Comparison of ENCODE assay signal across 12 cellular contexts in the genomic region with DNA sequence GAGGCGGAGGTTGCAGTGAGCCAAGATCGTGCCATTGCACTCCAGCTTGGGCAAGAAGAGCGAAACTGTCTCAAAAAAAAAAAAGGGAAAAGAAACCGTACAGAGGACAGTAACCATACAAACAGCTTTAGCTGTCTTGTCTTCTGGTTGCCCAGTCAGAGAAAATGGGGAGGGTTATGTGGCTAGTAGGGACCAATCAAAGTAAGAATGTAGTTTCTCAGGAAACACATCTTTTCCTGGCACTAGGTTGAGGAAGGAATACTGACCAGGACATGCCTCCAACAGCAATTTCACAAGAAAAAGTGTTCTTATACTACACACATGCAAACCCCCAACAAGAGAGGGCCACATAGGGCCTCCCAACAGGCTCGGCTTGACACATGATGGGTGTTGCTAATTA. TPM values are rescaled to one million over a fixed set of nuclear protein-coding genes. Genes with fewer than 3 reads are reported as not detected.
DNase-seq lines count a peak whose midpoint lies in the region; ATAC-seq, FAIRE-seq and TF ChIP-seq lines count a peak whose summit lies in the region.
"Had no signal": no experiment of that assay in that cellular context is flagged by ENCODE, and none has a peak within 500 bp of the region (broad histone marks: within the 10 kb centered on the region; RNA-seq: fewer than 3 reads in every experiment).

No MANE protein-coding gene starts in this region.

- no TSS peak for BruUV-seq in K562 (replicated peaks; lab: Mats Ljungman, UMichigan)

- H3K27ac ChIP-seq in K562 (ENCODE audit: extremely low read depth, low read depth, low read length), result 0 out of 3 replicates have a peak overlapping the region, but pooled peaks have one; percentile 21
- no peak overlapping the region for H3K27ac ChIP-seq in vagina
- no peak overlapping the region for H3K27ac ChIP-seq in gastrocnemius medialis
- H3K27ac ChIP-seq: SK-N-MC had no signal

- peaks cover 33% of the 10 kb centered on the region for H3K79me2 ChIP-seq in K562 (ENCODE audit: control insufficient read depth, insufficient read depth, low read length)

- H3K9me3 ChIP-seq in NT2/D1 (ENCODE audit: insufficient read depth, low read length), result no peaks in the 10 kb centered on the region
- H3K9me3 ChIP-seq in K562 (replicated peaks; ENCODE audit: control insufficient read depth, insufficient read depth, low read depth, low read length), result no peaks in the 10 kb centered on the region
- no peaks in the 10 kb centered on the region for H3K9me3 ChIP-seq in vagina
- H3K9me3 ChIP-seq in gastrocnemius medialis, result no peaks in the 10 kb centered on the region
- H3K9me3 ChIP-seq: neutrophil had no signal

- H2AFZ ChIP-seq in K562 (ENCODE audit: low read depth, low read length), result no peak overlapping the region

- ATAC-seq in activated CD8-positive, alpha-beta memory T cell treated with anti-CD3 and anti-CD28 coated beads, Interleukin-2, amount 10 ng/mL, durations not matched to agents 7 days and 5 days, result no peak
- no peak for ATAC-seq in K562
- no peak for ATAC-seq in gastrocnemius medialis

- TF ChIP-seq CTCF in K562 (IDR thresholded peaks at IDR 0.05 in 2 of 3, conservative IDR thresholded peaks at IDR 0.05 in 1 of 3; ENCODE audit: insufficient read depth in 2 of 3, low read depth in 1 of 3, low read length in 3 of 3), result no peak
- no peak for TF ChIP-seq CTCF in vagina (IDR thresholded peaks at IDR 0.05)
- TF ChIP-seq CTCF in gastrocnemius medialis (IDR thresholded peaks at IDR 0.05 in 4 of 5, conservative IDR thresholded peaks at IDR 0.05 in 1 of 5), result no peak

- peak overlapping the region; percentile 67 for H3K27ac Mint-ChIP-seq in activated CD8-positive, alpha-beta memory T cell treated with anti-CD3 and anti-CD28 coated beads, Interleukin-2, amount 10 ng/mL, durations not matched to agents 7 days and 5 days

- no peak for DNase-seq in activated CD8-positive, alpha-beta memory T cell treated with anti-CD3 and anti-CD28 coated beads, Interleukin-2, amount 10 ng/mL, durations not matched to agents 7 days and 5 days
- no peak for DNase-seq in activated CD8-positive, alpha-beta memory T cell treated with anti-CD3 and anti-CD28 coated beads, Interleukin-2, amount 50 U/mL, for 48 hours
- DNase-seq in NT2/D1 (ENCODE audit: low read depth, low spot score) (no peak), K562 (ENCODE audit: extremely low read depth in 1 of 4, low spot score in 3 of 4) (no peak), pons (ENCODE audit: low spot score) (peak; percentile 82), NCI-H187 treated with DMSO at 0.1 percent for 48 hours (lab: John Stamatoyannopoulos, UW) (no peak), vagina (ENCODE audit: extremely low spot score in 2 of 2) (no peak), gastrocnemius medialis (no peak)
- DNase-seq: kidney, NCI-H446 had no signal

- H3K9ac ChIP-seq in NT2/D1 (ENCODE audit: insufficient read length, low read depth), result peak overlapping the region; percentile 6
- no peak overlapping the region for H3K9ac ChIP-seq in K562 (ENCODE audit: insufficient read depth in 1 of 2, low read depth in 2 of 2, low read length in 2 of 2)

- H3K4me3 ChIP-seq in NT2/D1 (ENCODE audit: insufficient read length, low read depth) (no peak overlapping the region), K562 (no peak overlapping the region), vagina (no peak overlapping the region), gastrocnemius medialis (no peak overlapping the region)
- H3K4me3 ChIP-seq: SK-N-MC had no signal

- H4K20me1 ChIP-seq in K562 (replicated peaks; ENCODE audit: control insufficient read depth, insufficient read depth, low read length), result no peaks in the 10 kb centered on the region

- TF ChIP-seq EP300 in K562 (IDR thresholded peaks at IDR 0.05; ENCODE audit: low read length), result no peak

- intact Hi-C loops in K562 (cut with micrococcal nuclease) (no loop called here), vagina (cut with DNase I) (no loop called here), gastrocnemius medialis (cut with DNase I; ENCODE audit: low total_unique reads) (loop anchor here (10.0 kb wide), 1 partner anchor 246 kb away; a partner anchor contains a TSS)

- peaks cover 13% of the 10 kb centered on the region for H3K27me3 ChIP-seq in NT2/D1 (ENCODE audit: insufficient read depth, insufficient read length)
- no peaks in the 10 kb centered on the region for H3K27me3 ChIP-seq in K562 (ENCODE audit: control insufficient read depth in 2 of 2, insufficient read depth in 2 of 2, low read length in 2 of 2)
- no peaks in the 10 kb centered on the region for H3K27me3 ChIP-seq in vagina
- H3K27me3 ChIP-seq in gastrocnemius medialis, result no peaks in the 10 kb centered on the region
- H3K27me3 ChIP-seq: neutrophil had no signal

- in situ Hi-C loops in K562 (cut with MboI), result loop anchor here (10.0 kb wide), 1 partner anchor 146 kb away; no protein-coding TSS in a partner anchor
- in situ Hi-C loops in gastrocnemius medialis (cut with MboI; ENCODE audit: low sequenced_read_pairs in 4 of 4), result no loop called here

- 71% methylated on average over 2 of the region's 5 CpGs for WGBS in K562 (ENCODE audit: insufficient coverage, low coverage, missing lambda C conversion rate)

- H3K4me3 Mint-ChIP-seq in activated CD8-positive, alpha-beta memory T cell treated with anti-CD3 and anti-CD28 coated beads, Interleukin-2, amount 10 ng/mL, durations not matched to agents 7 days and 5 days, result peak overlapping the region; percentile 54

- H3K9me3 Mint-ChIP-seq in activated CD8-positive, alpha-beta memory T cell treated with anti-CD3 and anti-CD28 coated beads, Interleukin-2, amount 10 ng/mL, durations not matched to agents 7 days and 5 days (ENCODE audit: low read depth), result no peaks in the 10 kb centered on the region

- peaks cover 15% of the 10 kb centered on the region for H3K36me3 Mint-ChIP-seq in activated CD8-positive, alpha-beta memory T cell treated with anti-CD3 and anti-CD28 coated beads, Interleukin-2, amount 10 ng/mL, durations not matched to agents 7 days and 5 days

- CTCF ChIA-PET in activated CD8-positive, alpha-beta memory T cell treated with anti-CD3 and anti-CD28 coated beads, Interleukin-2, amount 10 ng/mL, durations not matched to agents 7 days and 5 days (lab: Charles Lee), result interaction anchor here (0.9 to 5.8 kb wide), 9 partner anchors 8 to 365 kb away, joined by 3 to 95 read pairs (median 6); a partner anchor contains a TSS
- CTCF ChIA-PET in K562 (lab: Yijun Ruan, JAX; ENCODE audit: low intra/inter-chr PET ratio), result interaction anchor here (0.7 kb wide), 1 partner anchor 13 kb away, joined by 4 read pairs; no protein-coding TSS in a partner anchor

- no peaks in the 10 kb centered on the region for H3K27me3 Mint-ChIP-seq in activated CD8-positive, alpha-beta memory T cell treated with anti-CD3 and anti-CD28 coated beads, Interleukin-2, amount 10 ng/mL, durations not matched to agents 7 days and 5 days

- TF ChIP-seq RAD21 in K562 (CRISPR knock-in tag; conservative IDR thresholded peaks at IDR 0.05 in 1 of 2, IDR thresholded peaks at IDR 0.05 in 1 of 2), result no peak

- H3K4me1 Mint-ChIP-seq in activated CD8-positive, alpha-beta memory T cell treated with anti-CD3 and anti-CD28 coated beads, Interleukin-2, amount 10 ng/mL, durations not matched to agents 7 days and 5 days, result peaks cover 32% of the 10 kb centered on the region

- FAIRE-seq in K562 (lab: Jason Lieb, UNC), result no peak
- FAIRE-seq: kidney had no signal

- 0 out of 2 replicates have a peak, but pooled peaks have one; percentile 35 for TF ChIP-seq POLR2A in K562 (conservative IDR thresholded peaks at IDR 0.05)
- no peak for TF ChIP-seq POLR2A in vagina (IDR thresholded peaks at IDR 0.05)
- TF ChIP-seq POLR2A in gastrocnemius medialis (IDR thresholded peaks at IDR 0.05), result no peak

- no peaks in the 10 kb centered on the region for H3K9me1 ChIP-seq in K562 (ENCODE audit: control insufficient read depth, insufficient read depth, low read length)

- POLR2A ChIA-PET in K562 (lab: Yijun Ruan, JAX), result interaction anchor here (1.0 to 6.8 kb wide), 5 partner anchors 8 to 251 kb away, joined by 4 to 43 read pairs (median 6); a partner anchor contains a TSS

- peaks cover 19% of the 10 kb centered on the region for H3K4me1 ChIP-seq in NT2/D1 (ENCODE audit: insufficient read depth, insufficient read length)
- H3K4me1 ChIP-seq in K562 (replicated peaks in 1 of 2; ENCODE audit: control insufficient read depth in 2 of 2, insufficient read depth in 2 of 2, low read length in 2 of 2), result peaks cover 26 to 62% of the 10 kb centered on the region in 2 experiments; a peak in 4 of 5 replicates
- H3K4me1 ChIP-seq in vagina, result peaks cover 23% of the 10 kb centered on the region
- peaks cover 18 to 33% of the 10 kb centered on the region in 2 donors for H3K4me1 ChIP-seq in gastrocnemius medialis

- H3K36me3 ChIP-seq in NT2/D1 (ENCODE audit: insufficient read depth, insufficient read length, low read length) (peaks cover 51% of the 10 kb centered on the region), K562 (ENCODE audit: control insufficient read depth, insufficient read depth, low read length) (peaks cover 51% of the 10 kb centered on the region; the same call in 2 of the 3 replicates), vagina (peaks cover 0 to 24% of the 10 kb centered on the region in 2 donors), gastrocnemius medialis (peaks cover 0 to 34% of the 10 kb centered on the region in 2 donors)
- H3K36me3 ChIP-seq: neutrophil had no signal

- no peak overlapping the region; the same call in 1 of the 2 replicates for H3K4me2 ChIP-seq in K562 (ENCODE audit: insufficient read depth, low read length)

RNA-seq across cellular contexts. Expression of a gene that starts 2.1 kb away (rescaled TPM):
- total RNA-seq in activated CD8-positive, alpha-beta memory T cell treated with anti-CD3 and anti-CD28 coated beads, Interleukin-2, amount 10 ng/mL, durations not matched to agents 7 days and 5 days, result 10 to 100 TPM; 56.9 to 58.5 TPM
- total RNA-seq in K562 (2011; cell fraction: chromatin; rRNA removed; ENCODE audit: low replicate concordance), result 28.8 and 42.4 TPM in 2 replicates
- total RNA-seq in K562 (2011; cell fraction: nucleolus; rRNA removed), result 36.0 and 43.4 TPM in 2 replicates
- 32.6 and 37.5 TPM in 2 replicates for total RNA-seq in K562 (2011; cell fraction: nucleoplasm; rRNA removed)
- total RNA-seq in K562 (2014; rRNA removed) (22.4 and 25.2 TPM in 2 replicates), K562 (2014; rRNA removed; fragmentation: Illumina TruSeq; extraction: Trizol) (11.8 and 12.3 TPM in 2 replicates), K562 (2015; rRNA removed; fragmentation: Illumina TruSeq; extraction: Trizol) (13.2 and 14.0 TPM in 2 replicates), K562 (2021) (23.0 and 27.1 TPM in 2 replicates), vagina (26.3 TPM), gastrocnemius medialis (10 to 100 TPM; 50.5 to 96.1 (median 72.4) TPM)
- polyA plus RNA-seq in K562 (2011; rRNA removed) (50.8 and 53.9 TPM in 2 replicates), K562 (2014; fragmentation: Illumina TruSeq; extraction: Trizol) (25.5 and 28.1 TPM in 2 replicates), K562 (2014; fragmentation: Nextera tagmentation; extraction: Ambion mirVana) (10 to 100 TPM; 46.7 to 63.8 TPM), K562 (2014; rRNA removed) (30.6 and 36.0 TPM in 2 replicates)
- polyA plus RNA-seq in K562 (2011; cell fraction: cytosol; rRNA removed), result 71.3 and 91.1 TPM in 2 replicates
- 56.0 and 67.5 TPM in 2 replicates for polyA plus RNA-seq in K562 (2011; cell fraction: nucleus; rRNA removed)
- polyA plus RNA-seq in K562 (2012), result 28.0 and 61.3 TPM in 2 replicates
- polyA minus RNA-seq in K562 (2011; rRNA and poly(A)+ RNA removed), result 25.6 TPM in 2 replicates
- 13.5 and 16.8 TPM in 2 replicates for polyA minus RNA-seq in K562 (2011; cell fraction: cytosol; rRNA and poly(A)+ RNA removed)
- polyA minus RNA-seq in K562 (2011; cell fraction: nucleus; rRNA and poly(A)+ RNA removed), result 8.3 and 15.0 TPM in 2 replicates

RNA-seq across cellular contexts. Expression of a gene that starts 7.3 kb away (rescaled TPM):
- total RNA-seq in activated CD8-positive, alpha-beta memory T cell treated with anti-CD3 and anti-CD28 coated beads, Interleukin-2, amount 10 ng/mL, durations not matched to agents 7 days and 5 days, result 10 to 100 TPM; 49.5 to 56.9 TPM
- total RNA-seq in K562 (2011; cell fraction: chromatin; rRNA removed; ENCODE audit: low replicate concordance), result 58.3 and 91.9 TPM in 2 replicates
- 73.0 and 88.6 TPM in 2 replicates for total RNA-seq in K562 (2011; cell fraction: nucleolus; rRNA removed)
- total RNA-seq in K562 (2011; cell fraction: nucleoplasm; rRNA removed), result 64.5 and 67.2 TPM in 2 replicates
- total RNA-seq in K562 (2014; rRNA removed) (115 and 137 TPM in 2 replicates), K562 (2014; rRNA removed; fragmentation: Illumina TruSeq; extraction: Trizol) (128 and 142 TPM in 2 replicates), K562 (2015; rRNA removed; fragmentation: Illumina TruSeq; extraction: Trizol) (124 and 132 TPM in 2 replicates), K562 (2021) (117 and 120 TPM in 2 replicates), vagina (40.3 TPM), gastrocnemius medialis (100 to 1,000 TPM in 1 of 4 donors, 10 to 100 TPM in 3; 68.5 to 118 (median 82.6) TPM)
- polyA plus RNA-seq in K562 (2011; rRNA removed) (90.8 and 115 TPM in 2 replicates), K562 (2014; fragmentation: Illumina TruSeq; extraction: Trizol) (140 and 153 TPM in 2 replicates), K562 (2014; fragmentation: Nextera tagmentation; extraction: Ambion mirVana) (100 to 1,000 TPM; 236 to 244 TPM), K562 (2014; rRNA removed) (107 and 126 TPM in 2 replicates)
- polyA plus RNA-seq in K562 (2011; cell fraction: cytosol; rRNA removed), result 83.0 and 98.9 TPM in 2 replicates
- 73.0 and 76.0 TPM in 2 replicates for polyA plus RNA-seq in K562 (2011; cell fraction: nucleus; rRNA removed)
- polyA plus RNA-seq in K562 (2012), result 60.3 and 98.2 TPM in 2 replicates
- 75.2 and 86.1 TPM in 2 replicates for polyA minus RNA-seq in K562 (2011; rRNA and poly(A)+ RNA removed)
- polyA minus RNA-seq in K562 (2011; cell fraction: cytosol; rRNA and poly(A)+ RNA removed), result 34.9 and 44.7 TPM in 2 replicates
- polyA minus RNA-seq in K562 (2011; cell fraction: nucleus; rRNA and poly(A)+ RNA removed), result 34.5 and 47.3 TPM in 2 replicates

RNA-seq across cellular contexts. Expression of a gene that starts 7.5 kb away (rescaled TPM):
- 10 to 100 TPM; 84.6 to 90.2 TPM for total RNA-seq in activated CD8-positive, alpha-beta memory T cell treated with anti-CD3 and anti-CD28 coated beads, Interleukin-2, amount 10 ng/mL, durations not matched to agents 7 days and 5 days
- 229 and 410 TPM in 2 replicates for total RNA-seq in K562 (2011; cell fraction: chromatin; rRNA removed; ENCODE audit: low replicate concordance)
- total RNA-seq in K562 (2011; cell fraction: nucleolus; rRNA removed), result 168 and 211 TPM in 2 replicates
- total RNA-seq in K562 (2011; cell fraction: nucleoplasm; rRNA removed), result 138 and 145 TPM in 2 replicates
- 16.3 and 27.7 TPM in 2 replicates for total RNA-seq in K562 (2014; rRNA removed)
- total RNA-seq in K562 (2014; rRNA removed; fragmentation: Illumina TruSeq; extraction: Trizol), result 25.4 and 26.5 TPM in 2 replicates
- total RNA-seq in K562 (2015; rRNA removed; fragmentation: Illumina TruSeq; extraction: Trizol), result 21.3 and 23.7 TPM in 2 replicates
- 60.9 and 64.9 TPM in 2 replicates for total RNA-seq in K562 (2021)
- polyA plus RNA-seq in K562 (2011; rRNA removed), result 40.9 and 74.6 TPM in 2 replicates
- 24.6 and 25.5 TPM in 2 replicates for polyA plus RNA-seq in K562 (2011; cell fraction: cytosol; rRNA removed)
- 329 and 442 TPM in 2 replicates for polyA plus RNA-seq in K562 (2011; cell fraction: nucleus; rRNA removed)
- polyA plus RNA-seq in K562 (2012), result 65.7 and 79.7 TPM in 2 replicates
- polyA plus RNA-seq in K562 (2014; fragmentation: Illumina TruSeq; extraction: Trizol), result 51.7 and 54.2 TPM in 2 replicates
- polyA plus RNA-seq in K562 (2014; fragmentation: Nextera tagmentation; extraction: Ambion mirVana), result 1 to 10 TPM; 5.7 to 6.3 TPM
- 41.2 and 45.9 TPM in 2 replicates for polyA plus RNA-seq in K562 (2014; rRNA removed)
- polyA minus RNA-seq in K562 (2011; rRNA and poly(A)+ RNA removed), result 76.1 and 105 TPM in 2 replicates
- 29.3 and 34.2 TPM in 2 replicates for polyA minus RNA-seq in K562 (2011; cell fraction: cytosol; rRNA and poly(A)+ RNA removed)
- 52.4 and 72.0 TPM in 2 replicates for polyA minus RNA-seq in K562 (2011; cell fraction: nucleus; rRNA and poly(A)+ RNA removed)
- 36.8 TPM for total RNA-seq in vagina
- total RNA-seq in gastrocnemius medialis, result 10 to 100 TPM; 31.3 to 42.3 (median 35.3) TPM

RNA-seq across cellular contexts. Expression of a gene that starts 20.3 kb away (rescaled TPM):
- 10 to 100 TPM; 46.3 to 66.4 TPM for total RNA-seq in activated CD8-positive, alpha-beta memory T cell treated with anti-CD3 and anti-CD28 coated beads, Interleukin-2, amount 10 ng/mL, durations not matched to agents 7 days and 5 days
- total RNA-seq in K562 (2011; cell fraction: chromatin; rRNA removed; ENCODE audit: low replicate concordance), result 80.8 and 110 TPM in 2 replicates
- total RNA-seq in K562 (2011; cell fraction: nucleolus; rRNA removed), result 83.7 and 96.9 TPM in 2 replicates
- total RNA-seq in K562 (2011; cell fraction: nucleoplasm; rRNA removed), result 75.9 and 93.0 TPM in 2 replicates
- total RNA-seq in K562 (2014; rRNA removed), result 56.1 and 71.6 TPM in 2 replicates
- 35.9 and 45.2 TPM in 2 replicates for total RNA-seq in K562 (2014; rRNA removed; fragmentation: Illumina TruSeq; extraction: Trizol)
- total RNA-seq in K562 (2015; rRNA removed; fragmentation: Illumina TruSeq; extraction: Trizol), result 49.0 and 49.3 TPM in 2 replicates
- total RNA-seq in K562 (2021), result 73.4 and 76.6 TPM in 2 replicates
- 51.7 and 55.3 TPM in 2 replicates for polyA plus RNA-seq in K562 (2011; rRNA removed)
- polyA plus RNA-seq in K562 (2011; cell fraction: cytosol; rRNA removed), result 70.2 and 111 TPM in 2 replicates
- 50.7 and 83.5 TPM in 2 replicates for polyA plus RNA-seq in K562 (2011; cell fraction: nucleus; rRNA removed)
- polyA plus RNA-seq in K562 (2012), result 26.6 and 58.9 TPM in 2 replicates
- polyA plus RNA-seq in K562 (2014; fragmentation: Illumina TruSeq; extraction: Trizol), result 57.1 and 60.9 TPM in 2 replicates
- 10 to 100 TPM; 33.4 to 49.3 TPM for polyA plus RNA-seq in K562 (2014; fragmentation: Nextera tagmentation; extraction: Ambion mirVana)
- 73.1 and 83.5 TPM in 2 replicates for polyA plus RNA-seq in K562 (2014; rRNA removed)
- 29.7 and 31.1 TPM in 2 replicates for polyA minus RNA-seq in K562 (2011; rRNA and poly(A)+ RNA removed)
- 18.5 and 33.6 TPM in 2 replicates for polyA minus RNA-seq in K562 (2011; cell fraction: cytosol; rRNA and poly(A)+ RNA removed)
- polyA minus RNA-seq in K562 (2011; cell fraction: nucleus; rRNA and poly(A)+ RNA removed), result 32.9 and 44.3 TPM in 2 replicates
- total RNA-seq in vagina, result 16.7 TPM
- total RNA-seq in gastrocnemius medialis, result 10 to 100 TPM in 3 of 4 donors, 1 to 10 TPM in 1; 6.1 to 18.7 (median 14.4) TPM
